12 cellular contexts compared by ENCODE assay signal in genomic region chr18:44701227-44701626, GRCh38. TPM values are rescaled to one million over a fixed set of nuclear protein-coding genes. Genes with fewer than 3 reads are reported as not detected.
DNase-seq lines count a peak whose midpoint lies in the region; ATAC-seq and TF ChIP-seq lines count a peak whose summit lies in the region.
"Had no signal": no experiment of that assay in that cellular context is flagged by ENCODE, and none has a peak within 500 bp of the region (broad histone marks: within the 10 kb centered on the region; RNA-seq: fewer than 3 reads in every experiment).

No MANE protein-coding gene starts in this region.

- CTCF ChIA-PET in SK-N-SH (lab: Yijun Ruan, JAX), result no interaction called here

- H3F3A ChIP-seq in SK-N-SH (replicated peaks; ENCODE audit: insufficient read depth), result no peaks in the 10 kb centered on the region

- H3K4ac ChIP-seq in neuronal stem cell (ENCODE audit: low read length), result no peak overlapping the region

- H3K23ac ChIP-seq in neuronal stem cell (ENCODE audit: low read depth, low read length, poor library complexity), result no peak overlapping the region

- H3K27me3 ChIP-seq in SK-N-SH (ENCODE audit: insufficient read depth) (no peaks in the 10 kb centered on the region), dorsolateral prefrontal cortex (no peaks in the 10 kb centered on the region), mucosa of rectum (ENCODE audit: control insufficient read depth in 2 of 2, insufficient read depth in 2 of 2, low read length in 2 of 2) (no peaks in the 10 kb centered on the region), thoracic aorta (replicated peaks; ENCODE audit: insufficient read depth) (no peaks in the 10 kb centered on the region), neuronal stem cell (ENCODE audit: control insufficient read depth in 3 of 3, insufficient read depth in 3 of 3, low read depth in 1 of 3, low read length in 3 of 3) (no peaks in the 10 kb centered on the region)
- H3K27me3 ChIP-seq: colonic mucosa had no signal

- no peaks in the 10 kb centered on the region for H3K79me1 ChIP-seq in neuronal stem cell (ENCODE audit: low read depth, low read length)

- TF ChIP-seq EP300 in SK-N-SH (IDR thresholded peaks at IDR 0.05; ENCODE audit: borderline replicate concordance in 1 of 2, low read depth in 1 of 2, low read length in 1 of 2), result no peak

- H3K9ac ChIP-seq in SK-N-SH (no peak overlapping the region), mucosa of rectum (ENCODE audit: low read depth in 1 of 2, low read length in 2 of 2) (no peak overlapping the region), neuronal stem cell (ENCODE audit: low read depth, low read length, poor library complexity) (no peak overlapping the region)

- H4K91ac ChIP-seq in neuronal stem cell (ENCODE audit: low read depth, low read length, poor library complexity), result no peak overlapping the region

- H3K36me3 ChIP-seq in SK-N-SH (replicated peaks in 1 of 2; ENCODE audit: control insufficient read depth in 1 of 2, insufficient read depth in 2 of 2, low read length in 1 of 2) (peaks cover 5 to 10% of the 10 kb centered on the region in 2 experiments), mucosa of rectum (ENCODE audit: control insufficient read depth in 2 of 2, insufficient read depth in 2 of 2, low read length in 2 of 2) (no peaks in the 10 kb centered on the region), thoracic aorta (no peaks in the 10 kb centered on the region), neuronal stem cell (replicated peaks in 1 of 2; ENCODE audit: control insufficient read depth in 2 of 2, insufficient read depth in 2 of 2, low read length in 2 of 2) (peaks cover 0 to 47% of the 10 kb centered on the region in 2 donors)
- H3K36me3 ChIP-seq: colonic mucosa had no signal

- peak overlapping the region; percentile 22; the same call in 1 of the 2 replicates for H3K4me2 ChIP-seq in SK-N-SH
- no peak overlapping the region for H3K4me2 ChIP-seq in neuronal stem cell (ENCODE audit: insufficient read depth, low read length, poor library complexity, severe bottlenecking)

- H2BK12ac ChIP-seq in neuronal stem cell (ENCODE audit: low read length), result no peak overlapping the region

- H3K4me3 ChIP-seq in SK-N-SH (ENCODE audit: low read depth in 2 of 2, low read length in 1 of 2) (no peak overlapping the region), dorsolateral prefrontal cortex (peak overlapping the region in 31 of 59 donors; percentile 1 to 39 (median 17)), mucosa of rectum (ENCODE audit: low read length in 2 of 2) (no peak overlapping the region), thoracic aorta (peak overlapping the region; percentile 30), neuronal stem cell (ENCODE audit: low read length in 2 of 2) (no peak overlapping the region)
- H3K4me3 ChIP-seq: colonic mucosa, mucosa of descending colon had no signal

- no peak for DNase-seq in SK-N-SH
- no peak for DNase-seq in dorsolateral prefrontal cortex
- no peak for DNase-seq in thoracic aorta (ENCODE audit: low spot score)
- no peak for DNase-seq in neuronal stem cell (ENCODE audit: low spot score)
- no peak for DNase-seq in activated T-cell treated with anti-CD3 and anti-CD28 coated beads, Interleukin-2, amount 50 U/mL, for 1 hour
- DNase-seq: colonic mucosa, MM.1S, mucosa of descending colon had no signal

- H3K4me1 ChIP-seq in SK-N-SH (ENCODE audit: control insufficient read depth in 1 of 2, insufficient read depth in 2 of 2, low read depth in 1 of 2, low read length in 1 of 2) (peaks cover 7 to 12% of the 10 kb centered on the region in 2 experiments; a peak in 2 of 4 replicates), mucosa of rectum (ENCODE audit: control insufficient read depth in 2 of 2, insufficient read depth in 2 of 2, low read length in 2 of 2) (no peaks in the 10 kb centered on the region), thoracic aorta (ENCODE audit: control insufficient read depth in 1 of 2, low read depth in 2 of 2) (peaks cover 26 to 35% of the 10 kb centered on the region in 2 donors), neuronal stem cell (ENCODE audit: control insufficient read depth in 2 of 2, insufficient read depth in 1 of 2, low read depth in 1 of 2, low read length in 2 of 2) (peaks cover 3 to 13% of the 10 kb centered on the region in 2 donors)
- H3K4me1 ChIP-seq: colonic mucosa had no signal

- H3K9me3 ChIP-seq in SK-N-SH, result no peaks in the 10 kb centered on the region
- no peaks in the 10 kb centered on the region for H3K9me3 ChIP-seq in mucosa of rectum (ENCODE audit: control insufficient read depth in 2 of 2, low read length in 2 of 2)
- H3K9me3 ChIP-seq in thoracic aorta, result no peaks in the 10 kb centered on the region
- H3K9me3 ChIP-seq in neuronal stem cell (replicated peaks in 1 of 2; ENCODE audit: control insufficient read depth in 2 of 2, insufficient read depth in 1 of 2, low read depth in 1 of 2, low read length in 2 of 2), result peaks cover 0 to 5% of the 10 kb centered on the region in 2 donors
- H3K9me3 ChIP-seq: colonic mucosa, mucosa of descending colon had no signal

- TF ChIP-seq CTCF in SK-N-SH (IDR thresholded peaks at IDR 0.05) (no peak), dorsolateral prefrontal cortex (IDR thresholded peaks at IDR 0.05 in 54 of 56, conservative IDR thresholded peaks at IDR 0.05 in 2 of 56; ENCODE audit: low read depth in 1 of 56, partially characterized antibody in 56 of 56) (no peak), thoracic aorta (IDR thresholded peaks at IDR 0.05) (no peak)

- no peak overlapping the region for H3K18ac ChIP-seq in neuronal stem cell (ENCODE audit: low read length)

- H2BK15ac ChIP-seq in neuronal stem cell (ENCODE audit: low read length), result no peak overlapping the region

- no peaks in the 10 kb centered on the region for H4K20me1 ChIP-seq in SK-N-SH (ENCODE audit: insufficient read depth)

- 93% methylated on average over 10 of the region's 10 CpGs for WGBS in SK-N-SH (ENCODE audit: low lambda C conversion rate)
- no CpG with 5 or more reads among the region's 10 CpGs for WGBS in neuronal stem cell (ENCODE audit: extremely low coverage in 2 of 2, insufficient read length in 2 of 2, insufficient replicate concordance in 1 of 2), 2 donors

- no peak overlapping the region for H2BK120ac ChIP-seq in neuronal stem cell (ENCODE audit: low read depth, low read length)

- H3K14ac ChIP-seq in neuronal stem cell (ENCODE audit: low read length), result no peak overlapping the region

- peaks cover 5% of the 10 kb centered on the region; the same call in 1 of the 2 replicates for H3K79me2 ChIP-seq in SK-N-SH (ENCODE audit: insufficient read depth)

- H2AFZ ChIP-seq in SK-N-SH (ENCODE audit: low read depth), result no peak overlapping the region
- no peak overlapping the region for H2AFZ ChIP-seq in neuronal stem cell (ENCODE audit: low read length)

- H3K27ac ChIP-seq in SK-N-SH (ENCODE audit: low read depth in 2 of 2, low read length in 1 of 2) (no peak overlapping the region), dorsolateral prefrontal cortex (peak overlapping the region in 39 of 59 donors; percentile 8 to 81 (median 55)), mucosa of rectum (ENCODE audit: low read depth in 2 of 2, low read length in 2 of 2) (peak overlapping the region; percentile 26 to 39), thoracic aorta (peak overlapping the region; percentile 51 to 63), neuronal stem cell (replicated peaks; ENCODE audit: low read length) (no peak overlapping the region)
- H3K27ac ChIP-seq: 22Rv1, colonic mucosa had no signal

- no peak for ATAC-seq in SK-N-SH treated with all-trans-retinoic acid at 6 μM for 48 hours
- no peak for ATAC-seq in thoracic aorta (ENCODE audit: insufficient number of reproducible peaks, low FRiP score, low read depth)
- ATAC-seq in GM21786 (IDR thresholded peaks at IDR 0.05; ENCODE audit: unreplicated experiment), result no peak

- H3K9me2 ChIP-seq in SK-N-SH, result no peaks in the 10 kb centered on the region

- POLR2A ChIA-PET in SK-N-SH (lab: Yijun Ruan, JAX), result no interaction called here

- H2BK5ac ChIP-seq in neuronal stem cell (ENCODE audit: low read length), result no peak overlapping the region

- no peak overlapping the region for H2AK5ac ChIP-seq in neuronal stem cell (ENCODE audit: low read depth, low read length)

- intact Hi-C loops in dorsolateral prefrontal cortex (cut with DNase I), result no loop called here

- no peak overlapping the region for H4K8ac ChIP-seq in neuronal stem cell (ENCODE audit: low read depth, low read length)

- no peak for TF ChIP-seq RAD21 in SK-N-SH (IDR thresholded peaks at IDR 0.05; ENCODE audit: low read length)

TF ChIP-seq in SK-N-SH, 30 proteins besides CTCF, POLR2A, EP300 and RAD21 (continues in another document):
- TF ChIP-seq TCF12 (IDR thresholded peaks at IDR 0.05) (no peak), FOXJ3 (CRISPR knock-in tag; IDR thresholded peaks at IDR 0.05) (no peak), FOXM1 (IDR thresholded peaks at IDR 0.05; ENCODE audit: low read depth) (no peak), IRF3 (IDR thresholded peaks at IDR 0.05; ENCODE audit: low read depth, low read length) (no peak)

TF ChIP-seq in SK-N-SH treated with all-trans-retinoic acid at 6 μM for 48 hours, 23 proteins besides CTCF, POLR2A, EP300 and RAD21:
- no peak for TF ChIP-seq ISL1 (CRISPR knock-in tag; IDR thresholded peaks at IDR 0.05)
- TF ChIP-seq ESRRG (CRISPR knock-in tag; IDR thresholded peaks at IDR 0.05), result no peak
- no peak for TF ChIP-seq ARNTL (CRISPR knock-in tag; IDR thresholded peaks at IDR 0.05; ENCODE audit: borderline replicate concordance, low read depth)
- no peak for TF ChIP-seq OSR1 (CRISPR knock-in tag; IDR thresholded peaks at IDR 0.05)
- no peak for TF ChIP-seq TOX (CRISPR knock-in tag; IDR thresholded peaks at IDR 0.05; ENCODE audit: borderline replicate concordance)
- TF ChIP-seq RARB (CRISPR knock-in tag; IDR thresholded peaks at IDR 0.05), result no peak
- TF ChIP-seq ZNF70 (CRISPR knock-in tag; IDR thresholded peaks at IDR 0.05), result no peak
- no peak for TF ChIP-seq GLIS3 (CRISPR knock-in tag; IDR thresholded peaks at IDR 0.05)

RNA-seq across cellular contexts. Expression of gene SETBP1, which starts 20.5 kb away (rescaled TPM):
- polyA plus RNA-seq in SK-N-SH (2012; rRNA removed), result 3.0 and 3.1 TPM in 2 replicates
- polyA plus RNA-seq in SK-N-SH (2012; cell fraction: cytosol; rRNA removed), result 2.8 and 3.0 TPM in 2 replicates
- polyA plus RNA-seq in SK-N-SH (2012; cell fraction: nucleus; rRNA removed), result 2.8 and 4.3 TPM in 2 replicates
- 10 to 100 TPM; 26.2 to 78.3 (median 51.7) TPM for total RNA-seq in dorsolateral prefrontal cortex
- 10 to 100 TPM; 39.3 to 50.2 TPM for total RNA-seq in thoracic aorta
- polyA plus RNA-seq in neuronal stem cell (2013, experiment 1 of 2), result 4.7 TPM
- 4.8 TPM for polyA plus RNA-seq in neuronal stem cell (2013, experiment 2 of 2)

Comparison
In these comparisons a context has a peak if more than half of its experiments do, and no peak if none do; other contexts are left out.
1. H3K27ac ChIP-seq: peak in dorsolateral prefrontal cortex (39 of 59), mucosa of rectum (2 of 2) and thoracic aorta (2 of 2); none in SK-N-SH (0 of 2) and neuronal stem cell (single experiment).
2. H3K4me3 ChIP-seq: peak in dorsolateral prefrontal cortex (31 of 59) and thoracic aorta (single experiment); none in SK-N-SH (0 of 2), mucosa of rectum (0 of 2) and neuronal stem cell (0 of 2).